Comparison of ENCODE assay signal across 8 cellular contexts in the genomic region with DNA sequence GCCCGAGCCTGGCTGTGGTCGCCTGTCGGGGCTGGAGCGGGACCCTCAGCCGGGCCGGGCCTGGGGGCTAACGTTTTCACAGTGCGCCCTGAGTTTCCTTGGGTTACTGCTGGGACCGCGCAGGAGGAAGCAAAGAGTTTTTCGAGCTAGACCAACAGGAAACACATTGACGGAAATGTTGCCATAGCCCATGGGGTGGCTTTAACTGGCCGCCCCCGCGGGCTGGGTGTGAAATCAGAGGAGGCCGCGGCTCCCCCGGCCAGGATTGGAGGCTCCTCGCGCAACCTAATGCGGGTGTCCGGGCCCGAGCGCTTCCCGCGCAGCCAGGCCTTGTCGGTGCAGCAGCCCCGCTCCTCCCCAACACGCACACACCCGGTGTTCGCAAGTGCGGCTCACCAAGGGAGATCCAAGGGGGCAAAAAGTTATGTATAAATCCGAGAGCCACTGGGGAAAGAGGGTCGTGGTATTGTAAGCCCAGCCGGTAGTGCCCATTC. TPM values are rescaled to one million over a fixed set of nuclear protein-coding genes. Genes with fewer than 3 reads are reported as not detected.
DNase-seq lines count a peak whose midpoint lies in the region; ATAC-seq, FAIRE-seq and TF ChIP-seq lines count a peak whose summit lies in the region.

No MANE protein-coding gene starts in this region.

- ATAC-seq in sciatic nerve: peak; percentile 77

- peak overlapping the region; percentile 83 to 87 for H3K27ac ChIP-seq in right atrium auricular region

- intact Hi-C loops in activated CD4-positive, alpha-beta memory T cell treated with anti-CD3 and anti-CD28 coated beads for 36 hours (cut with micrococcal nuclease): loop anchor here (5.0 to 10.0 kb wide), 3 partner anchors 99 to 383 kb away; a partner anchor contains a TSS
- intact Hi-C loops in sciatic nerve (cut with DNase I): no loop called here

- DNase-seq in H7 (peak; percentile 77), right atrium auricular region (ENCODE audit: low spot score) (no peak), sciatic nerve (ENCODE audit: low spot score) (peak; percentile 70), NCI-H1092 treated with DMSO at 0.1 percent for 48 hours (lab: John Stamatoyannopoulos, UW) (no peak), HEK293T (ENCODE audit: extremely low spot score) (no peak), RCC 7860 (ENCODE audit: low spot score) (no peak), NCI-H748 treated with DMSO at 0.1 percent for 48 hours (lab: John Stamatoyannopoulos, UW) (no peak)
- DNase-seq in activated CD4-positive, alpha-beta memory T cell treated with anti-CD3 and anti-CD28 coated beads for 36 hours: peak; percentile 45

- CTCF ChIA-PET in activated CD4-positive, alpha-beta memory T cell treated with anti-CD3 and anti-CD28 coated beads for 36 hours (lab: Charles Lee): interaction anchor here (1.5 to 1.7 kb wide), 2 partner anchors 118 to 154 kb away, joined by 4 read pairs; a partner anchor contains a TSS
- CTCF ChIA-PET in HEK293T (lab: Yijun Ruan, JAX): interaction anchor here (0.5 kb wide), 1 partner anchor 472 kb away, joined by 3 read pairs; no protein-coding TSS in a partner anchor

- no peak for TF ChIP-seq CTCF in right atrium auricular region (IDR thresholded peaks at IDR 0.05)

- H3K36me3 Mint-ChIP-seq in activated CD4-positive, alpha-beta memory T cell treated with anti-CD3 and anti-CD28 coated beads for 36 hours: no peaks in the 10 kb centered on the region

- no peaks in the 10 kb centered on the region for H3K9me3 Mint-ChIP-seq in activated CD4-positive, alpha-beta memory T cell treated with anti-CD3 and anti-CD28 coated beads for 36 hours

- peaks cover 61% of the 10 kb centered on the region for H3K27me3 Mint-ChIP-seq in activated CD4-positive, alpha-beta memory T cell treated with anti-CD3 and anti-CD28 coated beads for 36 hours

- peaks cover 0 to 5% of the 10 kb centered on the region in 2 donors for H3K9me3 ChIP-seq in right atrium auricular region

- POLR2A ChIA-PET in activated CD4-positive, alpha-beta memory T cell treated with anti-CD3 and anti-CD28 coated beads for 36 hours (lab: Charles Lee): no interaction called here
- POLR2A ChIA-PET in HEK293T (lab: Yijun Ruan, JAX): interaction anchor here (1.7 to 2.7 kb wide), 2 partner anchors 8 to 156 kb away, joined by 3 to 20 read pairs; no protein-coding TSS in a partner anchor

- peaks cover 20% of the 10 kb centered on the region for H3K4me1 Mint-ChIP-seq in activated CD4-positive, alpha-beta memory T cell treated with anti-CD3 and anti-CD28 coated beads for 36 hours (ENCODE audit: low read depth)

- H3K27me3 ChIP-seq in H7 (ENCODE audit: control insufficient read depth, insufficient read depth, low read length): peaks cover 89% of the 10 kb centered on the region
- peaks cover 15 to 27% of the 10 kb centered on the region in 2 donors for H3K27me3 ChIP-seq in right atrium auricular region

- peaks cover 0 to 31% of the 10 kb centered on the region in 2 donors for H3K4me1 ChIP-seq in right atrium auricular region

- H3K4me3 ChIP-seq in H7 (ENCODE audit: insufficient read depth, low read depth, low read length) (peak overlapping the region; percentile 57), right atrium auricular region (peak overlapping the region; percentile 19 to 64)

- H3K4me3 Mint-ChIP-seq in activated CD4-positive, alpha-beta memory T cell treated with anti-CD3 and anti-CD28 coated beads for 36 hours: peak overlapping the region; percentile 23

- H3K27ac Mint-ChIP-seq in activated CD4-positive, alpha-beta memory T cell treated with anti-CD3 and anti-CD28 coated beads for 36 hours: no peak overlapping the region

- FAIRE-seq in RCC 7860 (lab: Jason Lieb, UNC): no peak

- H3K36me3 ChIP-seq in H7 (replicated peaks; ENCODE audit: control insufficient read depth, insufficient read depth, low read length) (no peaks in the 10 kb centered on the region), right atrium auricular region (no peaks in the 10 kb centered on the region)

TF ChIP-seq in HEK293T, 16 proteins besides CTCF, POLR2A, EP300 and RAD21:
- no peak for TF ChIP-seq ZNF384 (IDR thresholded peaks at IDR 0.05)
- no peak for TF ChIP-seq SUZ12 (IDR thresholded peaks at IDR 0.05)
- TF ChIP-seq BHLHE40 (IDR thresholded peaks at IDR 0.05; ENCODE audit: borderline replicate concordance): no peak
- TF ChIP-seq ARNT (IDR thresholded peaks at IDR 0.05): no peak
- TF ChIP-seq FOXM1 (IDR thresholded peaks at IDR 0.05; ENCODE audit: borderline replicate concordance): no peak
- no peak for TF ChIP-seq ELF4 (IDR thresholded peaks at IDR 0.05)
- TF ChIP-seq TARDBP (IDR thresholded peaks at IDR 0.05): no peak
- TF ChIP-seq L3MBTL2 (conservative IDR thresholded peaks at IDR 0.05): no peak
- TF ChIP-seq NFRKB (IDR thresholded peaks at IDR 0.05): no peak
- TF ChIP-seq, protein P1, sequence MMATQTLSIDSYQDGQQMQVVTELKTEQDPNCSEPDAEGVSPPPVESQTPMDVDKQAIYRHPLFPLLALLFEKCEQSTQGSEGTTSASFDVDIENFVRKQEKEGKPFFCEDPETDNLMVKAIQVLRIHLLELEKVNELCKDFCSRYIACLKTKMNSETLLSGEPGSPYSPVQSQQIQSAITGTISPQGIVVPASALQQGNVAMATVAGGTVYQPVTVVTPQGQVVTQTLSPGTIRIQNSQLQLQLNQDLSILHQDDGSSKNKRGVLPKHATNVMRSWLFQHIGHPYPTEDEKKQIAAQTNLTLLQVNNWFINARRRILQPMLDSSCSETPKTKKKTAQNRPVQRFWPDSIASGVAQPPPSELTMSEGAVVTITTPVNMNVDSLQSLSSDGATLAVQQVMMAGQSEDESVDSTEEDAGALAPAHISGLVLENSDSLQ (IDR thresholded peaks at IDR 0.05): no peak
- no peak for TF ChIP-seq FOXK2 (IDR thresholded peaks at IDR 0.05)
- no peak for TF ChIP-seq SP1 (IDR thresholded peaks at IDR 0.05)
- TF ChIP-seq FOXA1 (IDR thresholded peaks at IDR 0.05): no peak
- TF ChIP-seq LEF1 (IDR thresholded peaks at IDR 0.05; ENCODE audit: borderline replicate concordance): no peak
- no peak for TF ChIP-seq HDGF (IDR thresholded peaks at IDR 0.05; ENCODE audit: borderline replicate concordance)
- no peak for TF ChIP-seq CTBP1 (IDR thresholded peaks at IDR 0.05; ENCODE audit: borderline replicate concordance)

RNA-seq across cellular contexts. Expression of a gene that starts 1.9 kb away (rescaled TPM):
- total RNA-seq in H7 (2014; rRNA removed; shearing (Covaris generic)): 7.0 and 7.2 TPM in 2 replicates
- under 1 TPM; 0.31 to 0.55 TPM for total RNA-seq in activated CD4-positive, alpha-beta memory T cell treated with anti-CD3 and anti-CD28 coated beads for 36 hours
- total RNA-seq in right atrium auricular region (1 to 10 TPM; 2.1 to 4.9 TPM), sciatic nerve (15.3 TPM)

Comparison
In these comparisons a context has a peak if more than half of its experiments do, and no peak if none do; other contexts are left out.
1. DNase-seq: peak in H7 (single experiment), activated CD4-positive, alpha-beta memory T cell treated with anti-CD3 and anti-CD28 coated beads for 36 hours (single experiment) and sciatic nerve (single experiment); none in right atrium auricular region (single experiment), NCI-H1092 treated with DMSO at 0.1 percent for 48 hours (single experiment), HEK293T (single experiment), RCC 7860 (single experiment) and NCI-H748 treated with DMSO at 0.1 percent for 48 hours (single experiment).